ENCODE assay signal across 8 cellular contexts in genomic region chr17:62064029-62064790, GRCh38. TPM values are rescaled to one million over a fixed set of nuclear protein-coding genes. Genes with fewer than 3 reads are reported as not detected.
DNase-seq lines count a peak whose midpoint lies in the region; ATAC-seq and TF ChIP-seq lines count a peak whose summit lies in the region.

No MANE protein-coding gene starts in this region.

- no peak for TF ChIP-seq CTCF in BE2C (IDR thresholded peaks at IDR 0.05; ENCODE audit: low read depth, low read length)
- TF ChIP-seq CTCF in activated B cell treated with CpG ODN at 0.5 μM for 24 hours (IDR thresholded peaks at IDR 0.05): no peak
- TF ChIP-seq CTCF in sigmoid colon (IDR thresholded peaks at IDR 0.05): no peak

- peak overlapping the region; percentile 96 for H3K4me3 Mint-ChIP-seq in activated B cell treated with CpG ODN at 0.5 μM for 24 hours

- DNase-seq in BE2C (no peak), HEK293T (ENCODE audit: extremely low spot score) (no peak), activated B cell treated with CpG ODN at 0.5 μM for 24 hours (no peak), globus pallidus (ENCODE audit: low spot score) (peak; percentile 24), sigmoid colon (no peak), iPS-NIHi11 (ENCODE audit: low spot score) (no peak)

- H3K4me3 ChIP-seq in BE2C (ENCODE audit: low read depth, low read length) (peak overlapping the region; percentile 98), sigmoid colon (peak overlapping the region; percentile 80 to 98 (median 98))

- H3K27me3 Mint-ChIP-seq in activated B cell treated with CpG ODN at 0.5 μM for 24 hours: no peaks in the 10 kb centered on the region

- intact Hi-C loops in activated B cell treated with CpG ODN at 0.5 μM for 24 hours (cut with micrococcal nuclease) (loop anchor here (2.0 kb wide), 1 partner anchor 201 kb away; the partner anchor contains the start of gene BRIP1), sigmoid colon (cut with DNase I) (loop anchor here (5.0 to 10.0 kb wide), 3 partner anchors 67 to 1379 kb away; partner anchors contain the start of gene TANC2)

- 0 to 2% methylated on average over 5 of the region's 5 CpGs for WGBS in sigmoid colon, 2 donors

- H3K4me1 ChIP-seq in BE2C (no peaks in the 10 kb centered on the region), sigmoid colon (peaks cover 0 to 56% (median 44%) of the 10 kb centered on the region in 4 donors)

- peaks cover 38% of the 10 kb centered on the region for H3K4me1 Mint-ChIP-seq in activated B cell treated with CpG ODN at 0.5 μM for 24 hours

- no peaks in the 10 kb centered on the region for H3K9me3 ChIP-seq in BE2C
- no peaks in the 10 kb centered on the region for H3K9me3 ChIP-seq in sigmoid colon

- POLR2A ChIA-PET in HEK293T (lab: Yijun Ruan, JAX): interaction anchor here (3.2 kb wide), 1 partner anchor 12 kb away, joined by 24 read pairs; no protein-coding TSS in a partner anchor
- POLR2A ChIA-PET in activated B cell treated with CpG ODN at 0.5 μM for 24 hours (lab: Charles Lee): interaction anchor here (0.9 to 2.2 kb wide), 5 partner anchors 8 to 160 kb away, joined by 3 to 26 read pairs (median 4); partner anchors contain the start of gene INTS2

- H3K36me3 Mint-ChIP-seq in activated B cell treated with CpG ODN at 0.5 μM for 24 hours (ENCODE audit: low read depth): peaks cover 46% of the 10 kb centered on the region

- no peak for TF ChIP-seq EP300 in sigmoid colon (IDR thresholded peaks at IDR 0.05)

- H3K9me3 Mint-ChIP-seq in activated B cell treated with CpG ODN at 0.5 μM for 24 hours: no peaks in the 10 kb centered on the region

- H3K36me3 ChIP-seq in BE2C (peaks cover 15% of the 10 kb centered on the region), sigmoid colon (peaks cover 0 to 3% (median 0%) of the 10 kb centered on the region in 4 donors)

- ATAC-seq in activated B cell treated with CpG ODN at 0.5 μM for 24 hours (ENCODE audit: low read depth): no peak
- ATAC-seq in GM21381 (IDR thresholded peaks at IDR 0.05; ENCODE audit: unreplicated experiment): no peak
- ATAC-seq in GM21576 (IDR thresholded peaks at IDR 0.05; ENCODE audit: unreplicated experiment): no peak

- H3K27ac Mint-ChIP-seq in activated B cell treated with CpG ODN at 0.5 μM for 24 hours: peak overlapping the region; percentile 92

- peak overlapping the region; percentile 95 to 100 (median 100) for H3K27ac ChIP-seq in sigmoid colon

- H3K27me3 ChIP-seq in BE2C: no peaks in the 10 kb centered on the region
- no peaks in the 10 kb centered on the region for H3K27me3 ChIP-seq in sigmoid colon

- TF ChIP-seq POLR2A in sigmoid colon (IDR thresholded peaks at IDR 0.05): no peak

- CTCF ChIA-PET in HEK293T (lab: Yijun Ruan, JAX) (interaction anchor here (1.2 kb wide), 1 partner anchor 45 kb away, joined by 3 read pairs; no protein-coding TSS in a partner anchor), activated B cell treated with CpG ODN at 0.5 μM for 24 hours (lab: Charles Lee) (interaction anchor here (0.8 to 1.0 kb wide), 2 partner anchors 36 to 45 kb away, joined by 3 to 5 read pairs; no protein-coding TSS in a partner anchor)

TF ChIP-seq in HEK293T, 16 proteins besides CTCF, POLR2A, EP300 and RAD21:
- TF ChIP-seq ZNF384 (IDR thresholded peaks at IDR 0.05) (no peak), FOXA1 (IDR thresholded peaks at IDR 0.05) (no peak), HDGF (IDR thresholded peaks at IDR 0.05; ENCODE audit: borderline replicate concordance) (no peak), FOXK2 (IDR thresholded peaks at IDR 0.05) (no peak), ELF4 (IDR thresholded peaks at IDR 0.05) (no peak), NFRKB (IDR thresholded peaks at IDR 0.05) (no peak)
- TF ChIP-seq, protein P1, sequence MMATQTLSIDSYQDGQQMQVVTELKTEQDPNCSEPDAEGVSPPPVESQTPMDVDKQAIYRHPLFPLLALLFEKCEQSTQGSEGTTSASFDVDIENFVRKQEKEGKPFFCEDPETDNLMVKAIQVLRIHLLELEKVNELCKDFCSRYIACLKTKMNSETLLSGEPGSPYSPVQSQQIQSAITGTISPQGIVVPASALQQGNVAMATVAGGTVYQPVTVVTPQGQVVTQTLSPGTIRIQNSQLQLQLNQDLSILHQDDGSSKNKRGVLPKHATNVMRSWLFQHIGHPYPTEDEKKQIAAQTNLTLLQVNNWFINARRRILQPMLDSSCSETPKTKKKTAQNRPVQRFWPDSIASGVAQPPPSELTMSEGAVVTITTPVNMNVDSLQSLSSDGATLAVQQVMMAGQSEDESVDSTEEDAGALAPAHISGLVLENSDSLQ (IDR thresholded peaks at IDR 0.05): peak; percentile 55

RNA-seq across cellular contexts. Expression of gene MED13, which starts 0.9 kb away (rescaled TPM):
- polyA plus RNA-seq in BE2C (2012; ENCODE audit: insufficient read depth, insufficient read length, low read depth): 15.9 TPM
- total RNA-seq in activated B cell treated with CpG ODN at 0.5 μM for 24 hours (81.4 and 101 TPM in 2 replicates), sigmoid colon (10 to 100 TPM; 46.0 to 60.7 (median 51.8) TPM)
- 10 to 100 TPM in 2 of 3 donors, 1 to 10 TPM in 1; 9.0 to 12.1 (median 10.2) TPM for polyA plus RNA-seq in sigmoid colon
